In genomic region chr3:159911664-159912037, GRCh38 we compare ENCODE assay signal across 9 cellular contexts.
DNase-seq lines count a peak whose midpoint lies in the region; ATAC-seq lines count a peak whose summit lies in the region.
"Had no signal": no experiment of that assay in that cellular context is flagged by ENCODE, and none has a peak within 500 bp of the region (broad histone marks: within the 10 kb centered on the region; RNA-seq: fewer than 3 reads in every experiment).

No MANE protein-coding gene starts in this region.

- H3K27me3 ChIP-seq in right cardiac atrium (ENCODE audit: control insufficient read depth, insufficient read depth) = no peaks in the 10 kb centered on the region
- no peaks in the 10 kb centered on the region for H3K27me3 ChIP-seq in mucosa of stomach (ENCODE audit: control insufficient read depth, insufficient read depth, low read length)

- no peak for ATAC-seq in right cardiac atrium
- no peak for ATAC-seq in Right ventricle myocardium inferior
- ATAC-seq in HG03442 (IDR thresholded peaks at IDR 0.05; ENCODE audit: unreplicated experiment) = no peak
- no peak for ATAC-seq in GM18909 (IDR thresholded peaks at IDR 0.05; ENCODE audit: poor library complexity, unreplicated experiment)
- ATAC-seq: esophagus mucosa had no signal

- H3K4me1 ChIP-seq in right cardiac atrium (ENCODE audit: control insufficient read depth, insufficient read depth, low read length) (peaks cover 2% of the 10 kb centered on the region), mucosa of stomach (ENCODE audit: control insufficient read depth, insufficient read depth, low read length) (peaks cover 5% of the 10 kb centered on the region)

- intact Hi-C loops in right cardiac atrium (cut with DNase I) = no loop called here
- intact Hi-C loops in Right ventricle myocardium inferior (cut with DNase I) = no loop called here
- intact Hi-C loops in activated T-helper 2 cell treated with anti-CD3 and anti-CD28 coated beads, Interferon-gamma antibody, Interleukin-2, Interleukin-4, amounts not matched to agents 10 μg/mL and 5 μg/mL and 100 μg/mL, durations not matched to agents 14 hours and 24 hours and 36 hours (cut with micrococcal nuclease) = no loop called here

- H3K4me1 Mint-ChIP-seq in activated T-helper 2 cell treated with anti-CD3 and anti-CD28 coated beads, Interferon-gamma antibody, Interleukin-2, Interleukin-4, amounts not matched to agents 10 μg/mL and 5 μg/mL and 100 μg/mL, durations not matched to agents 14 hours and 24 hours and 36 hours (ENCODE audit: low read depth) = peaks cover 12% of the 10 kb centered on the region

- DNase-seq in right cardiac atrium (no peak), Right ventricle myocardium inferior (ENCODE audit: missing footprints) (no peak), SK-N-DZ (ENCODE audit: low spot score) (no peak)
- DNase-seq in activated T-helper 2 cell treated with anti-CD3 and anti-CD28 coated beads, Interferon-gamma antibody, Interleukin-2, Interleukin-4, amounts not matched to agents 10 μg/mL and 5 μg/mL and 100 μg/mL, durations not matched to agents 14 hours and 24 hours and 36 hours (ENCODE audit: low spot score) = no peak
- DNase-seq in stimulated activated CD4-positive, alpha-beta T cell treated with anti-CD3 and anti-CD28 coated beads, Interleukin-2, amount 100 ng/mL, for 24 hours = no peak

- peaks cover 11% of the 10 kb centered on the region for H3K27me3 Mint-ChIP-seq in activated T-helper 2 cell treated with anti-CD3 and anti-CD28 coated beads, Interferon-gamma antibody, Interleukin-2, Interleukin-4, amounts not matched to agents 10 μg/mL and 5 μg/mL and 100 μg/mL, durations not matched to agents 14 hours and 24 hours and 36 hours (ENCODE audit: low read depth)

- H3K27ac Mint-ChIP-seq in activated T-helper 2 cell treated with anti-CD3 and anti-CD28 coated beads, Interferon-gamma antibody, Interleukin-2, Interleukin-4, amounts not matched to agents 10 μg/mL and 5 μg/mL and 100 μg/mL, durations not matched to agents 14 hours and 24 hours and 36 hours = no peak overlapping the region

- H3K27ac ChIP-seq in right cardiac atrium (ENCODE audit: low read length) = no peak overlapping the region

- peak overlapping the region; percentile 38 for H3K9ac ChIP-seq in mucosa of stomach (ENCODE audit: low read length)

- H3K9me3 Mint-ChIP-seq in activated T-helper 2 cell treated with anti-CD3 and anti-CD28 coated beads, Interferon-gamma antibody, Interleukin-2, Interleukin-4, amounts not matched to agents 10 μg/mL and 5 μg/mL and 100 μg/mL, durations not matched to agents 14 hours and 24 hours and 36 hours = peaks cover 3% of the 10 kb centered on the region

- H3K4me3 ChIP-seq in right cardiac atrium (ENCODE audit: low read length) = peak overlapping the region; percentile 67
- H3K4me3 ChIP-seq in mucosa of stomach (ENCODE audit: low read length) = peak overlapping the region; percentile 42

- no peaks in the 10 kb centered on the region for H3K36me3 Mint-ChIP-seq in activated T-helper 2 cell treated with anti-CD3 and anti-CD28 coated beads, Interferon-gamma antibody, Interleukin-2, Interleukin-4, amounts not matched to agents 10 μg/mL and 5 μg/mL and 100 μg/mL, durations not matched to agents 14 hours and 24 hours and 36 hours (ENCODE audit: low read depth)

- H3K9me3 ChIP-seq in right cardiac atrium (ENCODE audit: control insufficient read depth, low read length) (no peaks in the 10 kb centered on the region), mucosa of stomach (ENCODE audit: control insufficient read depth, low read length) (no peaks in the 10 kb centered on the region)

- no peaks in the 10 kb centered on the region for H3K36me3 ChIP-seq in mucosa of stomach (ENCODE audit: control insufficient read depth, insufficient read depth, low read length)

- WGBS in right cardiac atrium = 89% methylated on average over 2 of the region's 2 CpGs

- H3K4me3 Mint-ChIP-seq in activated T-helper 2 cell treated with anti-CD3 and anti-CD28 coated beads, Interferon-gamma antibody, Interleukin-2, Interleukin-4, amounts not matched to agents 10 μg/mL and 5 μg/mL and 100 μg/mL, durations not matched to agents 14 hours and 24 hours and 36 hours (ENCODE audit: low read depth) = peak overlapping the region; percentile 24
